Comparison of ENCODE assay signal across 11 cellular contexts in the genomic region with DNA sequence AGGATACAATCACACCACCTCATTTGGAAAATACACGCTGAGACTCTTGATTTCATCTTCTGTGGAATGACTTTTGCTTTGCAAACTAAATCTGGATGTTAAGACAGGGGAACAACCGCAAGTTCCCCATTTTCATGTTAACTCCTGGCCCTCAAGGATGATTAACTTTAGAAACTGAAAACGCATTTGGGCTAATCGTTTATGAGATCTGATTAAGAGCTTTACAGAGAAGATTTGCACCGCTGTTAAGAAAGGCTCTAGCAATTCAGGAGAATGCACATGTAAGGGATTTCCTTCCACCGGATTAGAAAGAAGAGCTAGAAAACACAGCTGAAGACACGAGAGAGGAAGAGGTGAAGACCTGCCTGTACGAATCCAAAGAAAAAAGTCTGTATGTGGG.
A peak's percentile ranks its signal among the peaks of the same experiment; 100 is the strongest.
DNase-seq lines count a peak whose midpoint lies in the region; ATAC-seq, FAIRE-seq and TF ChIP-seq lines count a peak whose summit lies in the region.
"Had no signal": no experiment of that assay in that cellular context is flagged by ENCODE, and none has a peak within 500 bp of the region (broad histone marks: within the 10 kb centered on the region; RNA-seq: fewer than 3 reads in every experiment).

No MANE protein-coding gene starts in this region.

- H3K4me3 ChIP-seq in right atrium auricular region: no peak overlapping the region
- H3K4me3 ChIP-seq in OCI-LY7 (ENCODE audit: low read depth, low read length, poor library complexity, severe bottlenecking): no peak overlapping the region
- H3K4me3 ChIP-seq in dorsolateral prefrontal cortex: no peak overlapping the region
- H3K4me3 ChIP-seq in upper lobe of right lung: no peak overlapping the region
- H3K4me3 ChIP-seq in kidney (ENCODE audit: low read length in 2 of 2): peak overlapping the region in 1 of 2 donors; percentile 10

- ATAC-seq in Right ventricle myocardium inferior (no peak), upper lobe of right lung (peak; percentile 30), HG03439 (IDR thresholded peaks at IDR 0.05; ENCODE audit: unreplicated experiment) (no peak)
- ATAC-seq: PC-3 had no signal

- intact Hi-C loops in Right ventricle myocardium inferior (cut with DNase I) (loop anchor here (5.0 kb wide), 2 partner anchors 55 to 70 kb away; no protein-coding TSS in a partner anchor), OCI-LY7 (cut with micrococcal nuclease; ENCODE audit: unreplicated experiment) (no loop called here), dorsolateral prefrontal cortex (cut with DNase I) (no loop called here), upper lobe of right lung (cut with DNase I) (loop anchor here (10.0 kb wide), 1 partner anchor 103 kb away; a partner anchor contains a TSS), kidney (cut with DNase I) (no loop called here)

- H3K9me3 ChIP-seq in right atrium auricular region: no peaks in the 10 kb centered on the region
- H3K9me3 ChIP-seq in OCI-LY7 (ENCODE audit: low read length): no peaks in the 10 kb centered on the region
- H3K9me3 ChIP-seq in upper lobe of right lung: no peaks in the 10 kb centered on the region
- no peaks in the 10 kb centered on the region for H3K9me3 ChIP-seq in kidney (ENCODE audit: control insufficient read depth in 1 of 2, low read length in 2 of 2)

- no peaks in the 10 kb centered on the region for H3K79me2 ChIP-seq in OCI-LY7 (ENCODE audit: insufficient read depth, low read depth, low read length)

- H3K9me2 ChIP-seq in OCI-LY7 (ENCODE audit: insufficient read depth, low read length): no peaks in the 10 kb centered on the region

- H3K27ac ChIP-seq in right atrium auricular region: peak overlapping the region; percentile 36 to 75
- no peak overlapping the region for H3K27ac ChIP-seq in OCI-LY7 (ENCODE audit: low read depth, low read length, poor library complexity, severe bottlenecking)
- peak overlapping the region in 42 of 59 donors; percentile 0 to 77 (median 44) for H3K27ac ChIP-seq in dorsolateral prefrontal cortex
- H3K27ac ChIP-seq in upper lobe of right lung: no peak overlapping the region
- H3K27ac ChIP-seq in kidney (ENCODE audit: low read depth in 2 of 2, low read length in 2 of 2): peak overlapping the region in 1 of 2 donors; percentile 2

- no peaks in the 10 kb centered on the region for H3K36me3 ChIP-seq in right atrium auricular region
- no peaks in the 10 kb centered on the region for H3K36me3 ChIP-seq in OCI-LY7 (ENCODE audit: insufficient read depth, low read length)
- H3K36me3 ChIP-seq in upper lobe of right lung: no peaks in the 10 kb centered on the region
- H3K36me3 ChIP-seq in kidney (ENCODE audit: control insufficient read depth in 1 of 2, insufficient read depth in 2 of 2, low read length in 2 of 2): no peaks in the 10 kb centered on the region

- BruUV-seq in OCI-LY7 (replicated peaks; lab: Mats Ljungman, UMichigan): no TSS peak

- CTCF ChIA-PET in OCI-LY7 (lab: Charles Lee; ENCODE audit: unreplicated experiment): no interaction called here

- no peak for DNase-seq in right atrium auricular region (ENCODE audit: low spot score)
- DNase-seq in Right ventricle myocardium inferior (ENCODE audit: missing footprints): no peak
- no peak for DNase-seq in OCI-LY7 (ENCODE audit: low spot score)
- DNase-seq in dorsolateral prefrontal cortex: no peak
- no peak for DNase-seq in upper lobe of right lung
- no peak for DNase-seq in kidney
- DNase-seq in NCI-H128 (lab: John Stamatoyannopoulos, UW; ENCODE audit: unreplicated experiment): no peak
- DNase-seq: DMS79; PC-3; stimulated activated CD4-positive, alpha-beta T cell treated with anti-CD3 and anti-CD28 coated beads, Interleukin-12 subunit alpha, Interleukin-12 subunit beta, amount 100 ng/mL, for 4 hours had no signal

- H3K4me1 ChIP-seq in right atrium auricular region (peaks cover 0 to 45% of the 10 kb centered on the region in 2 donors), OCI-LY7 (ENCODE audit: insufficient read depth, low read length, poor library complexity, severe bottlenecking) (peaks cover 31% of the 10 kb centered on the region), upper lobe of right lung (peaks cover 25% of the 10 kb centered on the region), kidney (ENCODE audit: control insufficient read depth in 1 of 2, insufficient read depth in 1 of 2, low read depth in 1 of 2, low read length in 2 of 2) (peaks cover 17 to 21% of the 10 kb centered on the region in 2 donors)

- TF ChIP-seq CTCF in right atrium auricular region (IDR thresholded peaks at IDR 0.05) (no peak), OCI-LY7 (conservative IDR thresholded peaks at IDR 0.05; ENCODE audit: low read length) (no peak), dorsolateral prefrontal cortex (IDR thresholded peaks at IDR 0.05 in 54 of 56, conservative IDR thresholded peaks at IDR 0.05 in 2 of 56; ENCODE audit: low read depth in 1 of 56, partially characterized antibody in 56 of 56) (no peak), upper lobe of right lung (IDR thresholded peaks at IDR 0.05) (no peak), kidney (IDR thresholded peaks at IDR 0.05; ENCODE audit: borderline replicate concordance, extremely low read depth, insufficient read depth) (no peak)

- POLR2A ChIA-PET in OCI-LY7 (lab: Charles Lee): interaction anchor here (0.6 to 1.7 kb wide), 3 partner anchors 17 to 123 kb away, joined by 3 to 4 read pairs (median 3); no protein-coding TSS in a partner anchor

- H3K4me2 ChIP-seq in OCI-LY7 (ENCODE audit: low read length): peak overlapping the region; percentile 2; the same call in 1 of the 2 replicates

- H3K9ac ChIP-seq in kidney (ENCODE audit: low read length in 2 of 2): no peak overlapping the region

- H3K27me3 ChIP-seq in right atrium auricular region (no peaks in the 10 kb centered on the region), dorsolateral prefrontal cortex (no peaks in the 10 kb centered on the region), upper lobe of right lung (no peaks in the 10 kb centered on the region)

- no peak for FAIRE-seq in kidney (lab: Jason Lieb, UNC)

- no peak overlapping the region for H2AFZ ChIP-seq in OCI-LY7 (ENCODE audit: low read length)

- no peaks in the 10 kb centered on the region for H4K20me1 ChIP-seq in OCI-LY7 (ENCODE audit: insufficient read depth, low read length)

Comparison
In these comparisons a context has a peak if more than half of its experiments do, and no peak if none do; other contexts are left out.
1. H3K27ac ChIP-seq: peak in right atrium auricular region (2 of 2) and dorsolateral prefrontal cortex (42 of 59); none in OCI-LY7 (single experiment) and upper lobe of right lung (single experiment).
2. intact Hi-C loops: an anchor here in Right ventricle myocardium inferior (5.0 kb wide) and upper lobe of right lung (10.0 kb wide); none called in OCI-LY7, dorsolateral prefrontal cortex and kidney.